15 cellular contexts compared by ENCODE assay signal in the genomic region with DNA sequence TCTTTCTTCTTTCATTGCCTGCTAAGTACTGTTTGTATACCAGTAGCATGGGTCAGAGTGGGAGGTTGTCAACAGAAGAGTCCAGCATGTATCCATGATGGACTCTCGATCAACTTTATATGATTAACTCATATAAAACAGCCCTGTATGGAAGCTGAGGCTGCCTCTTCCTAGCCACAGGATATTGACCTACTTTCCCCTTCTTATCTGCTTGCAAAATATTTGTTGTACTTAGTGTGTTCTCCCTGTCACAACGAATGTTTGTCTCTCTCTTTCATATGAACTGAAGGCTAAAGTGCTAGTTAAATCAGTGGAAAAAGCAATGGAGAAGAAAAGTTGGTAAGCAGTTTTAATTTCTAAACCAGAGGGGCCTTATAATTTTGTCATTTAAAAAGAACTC. TPM values are rescaled to one million over a fixed set of nuclear protein-coding genes. Genes with fewer than 3 reads are reported as not detected.
A peak's percentile ranks its signal among the peaks of the same experiment; 100 is the strongest.
DNase-seq lines count a peak whose midpoint lies in the region; ATAC-seq and TF ChIP-seq lines count a peak whose summit lies in the region.
"Had no signal": no experiment of that assay in that cellular context is flagged by ENCODE, and none has a peak within 500 bp of the region (broad histone marks: within the 10 kb centered on the region; RNA-seq: fewer than 3 reads in every experiment).

No MANE protein-coding gene starts in this region.

- H2AFZ ChIP-seq in GM23248, result no peak overlapping the region

- H3F3A ChIP-seq in GM23248 (ENCODE audit: insufficient read depth), result peaks cover 51% of the 10 kb centered on the region

- H3K27me3 Mint-ChIP-seq in osteocyte (ENCODE audit: unreplicated experiment), result no peaks in the 10 kb centered on the region

- peaks cover 88% of the 10 kb centered on the region for H3K79me2 ChIP-seq in GM23248 (ENCODE audit: insufficient read depth)

- no peaks in the 10 kb centered on the region for H3K9me2 ChIP-seq in GM23248 (ENCODE audit: insufficient read depth)

- no peaks in the 10 kb centered on the region for H3K9me3 ChIP-seq in GM23248 (ENCODE audit: low read depth)

- peaks cover 51% of the 10 kb centered on the region for H3K4me1 ChIP-seq in GM23248 (ENCODE audit: insufficient read depth)

- 0 out of 2 replicates have a peak overlapping the region, but pooled peaks have one; percentile 3 for H3K4me3 ChIP-seq in GM23248

- H3K27me3 ChIP-seq in GM23248 (replicated peaks; ENCODE audit: insufficient read depth), result no peaks in the 10 kb centered on the region

- peak overlapping the region; percentile 84; the same call in 1 of the 2 replicates for H3K27ac ChIP-seq in GM23248

- in situ Hi-C loops in GM23248 (cut with MboI), result no loop called here

- no peaks in the 10 kb centered on the region for H3K36me3 ChIP-seq in GM23248 (ENCODE audit: low read depth)

- peak; percentile 50 for ATAC-seq in left ventricle myocardium superior
- ATAC-seq: activated CD4-positive, CD25-positive, alpha-beta regulatory T cell treated with anti-CD3 and anti-CD28 coated beads, Interleukin-2, amount 50 U/mL, for 24 hours; natural killer cell; stimulated activated naive CD8-positive, alpha-beta T cell treated with anti-CD3 and anti-CD28 coated beads, Interleukin-15, Interleukin-2, amounts not matched to agents 100 U/mL and 50 U/mL, for 24 hours had no signal

- H4K20me1 ChIP-seq in GM23248 (ENCODE audit: insufficient read depth), result no peaks in the 10 kb centered on the region; the same call in 1 of the 2 replicates

- H3K27ac Mint-ChIP-seq in osteocyte (ENCODE audit: unreplicated experiment), result peak overlapping the region; percentile 45
- H3K27ac Mint-ChIP-seq: natural killer cell; T-helper 2 cell treated with Interferon-gamma antibody and Interleukin-4, amounts not matched to agents 5 μg/mL and 100 μg/mL, for 36 hours had no signal

- H3K36me3 Mint-ChIP-seq in osteocyte (ENCODE audit: unreplicated experiment), result no peaks in the 10 kb centered on the region
- H3K36me3 Mint-ChIP-seq: natural killer cell had no signal

- H3K4me2 ChIP-seq in GM23248 (ENCODE audit: unreplicated experiment), result peak overlapping the region; percentile 80

- H3K9me3 Mint-ChIP-seq in osteocyte (ENCODE audit: unreplicated experiment), result no peaks in the 10 kb centered on the region
- H3K9me3 Mint-ChIP-seq: natural killer cell; T-helper 2 cell treated with Interferon-gamma antibody and Interleukin-4, amounts not matched to agents 5 μg/mL and 100 μg/mL, for 36 hours had no signal

- no peak for TF ChIP-seq CTCF in osteocyte (IDR thresholded peaks at IDR 0.05)

- DNase-seq in GM23248, result no peak
- DNase-seq in astrocyte of the hippocampus (ENCODE audit: low read depth, low spot score), result peak; percentile 27
- DNase-seq in left ventricle myocardium superior, result no peak
- no peak for DNase-seq in osteocyte (ENCODE audit: extremely low spot score, unreplicated experiment)
- no peak for DNase-seq in AG08395 (ENCODE audit: low spot score)
- DNase-seq in head of caudate nucleus, result no peak
- DNase-seq in AG20443 (ENCODE audit: low spot score), result no peak
- no peak for DNase-seq in DMS53 treated with DMSO at 0.1 percent for 48 hours (lab: John Stamatoyannopoulos, UW; ENCODE audit: unreplicated experiment)
- DNase-seq: amniotic stem cell; cortex of kidney; natural killer cell; NCI-H2029; stimulated activated naive CD8-positive, alpha-beta T cell treated with anti-CD3 and anti-CD28 coated beads, Interleukin-15, Interleukin-2, amounts not matched to agents 100 U/mL and 50 U/mL, for 24 hours had no signal

- peaks cover 65% of the 10 kb centered on the region for H3K4me1 Mint-ChIP-seq in osteocyte (ENCODE audit: unreplicated experiment)
- H3K4me1 Mint-ChIP-seq: natural killer cell had no signal

- WGBS in GM23248 (ENCODE audit: low coverage in 1 of 2, low lambda C conversion rate in 2 of 2, missing lambda C conversion rate in 2 of 2), 2 experiments, result 49 to 51% methylated on average over 2 of the region's 2 CpGs

- no peak overlapping the region for H3K9ac ChIP-seq in GM23248

- intact Hi-C loops in left ventricle myocardium superior (cut with micrococcal nuclease), result no loop called here
- intact Hi-C loops in head of caudate nucleus (cut with DNase I), result no loop called here

- no peak overlapping the region for H3K4me3 Mint-ChIP-seq in osteocyte (ENCODE audit: unreplicated experiment)
- H3K4me3 Mint-ChIP-seq: natural killer cell; T-helper 2 cell treated with Interferon-gamma antibody and Interleukin-4, amounts not matched to agents 5 μg/mL and 100 μg/mL, for 36 hours had no signal

RNA-seq across cellular contexts. Expression of a gene that starts 17.8 kb away (rescaled TPM):
- total RNA-seq in GM23248 (2014; rRNA removed; shearing (Covaris generic)), result 197 and 211 TPM in 2 replicates
- polyA plus RNA-seq in GM23248 (2016; fragmentation: Nextera tagmentation; extraction: Ambion mirVana), result 120 and 126 TPM in 2 replicates
- total RNA-seq in left ventricle myocardium superior, result 16.0 TPM
- total RNA-seq in osteocyte, result 83.9 and 91.1 TPM in 2 replicates
